Comparison of ENCODE assay signal across 8 cellular contexts in genomic region chr13:48233886-48234488, GRCh38. TPM values are rescaled to one million over a fixed set of nuclear protein-coding genes. Genes with fewer than 3 reads are reported as not detected.
A peak's percentile ranks its signal among the peaks of the same experiment; 100 is the strongest.
DNase-seq lines count a peak whose midpoint lies in the region; ATAC-seq, FAIRE-seq and TF ChIP-seq lines count a peak whose summit lies in the region.

No MANE protein-coding gene starts in this region.

- peaks cover 35% of the 10 kb centered on the region for H3K4me1 Mint-ChIP-seq in activated CD4-positive, alpha-beta T cell treated with anti-CD3 and anti-CD28 coated beads, Interleukin-2, amount 10 ng/mL, durations not matched to agents 24 days and 14 days

- FAIRE-seq in H54 (lab: Jason Lieb, UNC): no peak

- TF ChIP-seq POLR2A in H54 (IDR thresholded peaks at IDR 0.05; ENCODE audit: low read depth, low read length): no peak

- no peak for ATAC-seq in GM18873 (IDR thresholded peaks at IDR 0.05; ENCODE audit: low FRiP score, unreplicated experiment)
- no peak for ATAC-seq in HG03571 (IDR thresholded peaks at IDR 0.05; ENCODE audit: unreplicated experiment)

- DNase-seq in activated CD4-positive, alpha-beta T cell treated with anti-CD3 and anti-CD28 coated beads, Interleukin-2, amount 10 ng/mL, durations not matched to agents 24 days and 14 days: no peak
- no peak for DNase-seq in activated CD4-positive, alpha-beta T cell treated with anti-CD3 and anti-CD28 coated beads, Interleukin-2, amount 50 U/mL, for 4 hours
- peak; percentile 35 for DNase-seq in SK-MEL-5 (ENCODE audit: low read depth, low spot score)
- peak; percentile 72 for DNase-seq in fibroblast of mammary gland (ENCODE audit: low read depth)
- no peak for DNase-seq in H54 (ENCODE audit: insufficient read length, low spot score)

- H3K36me3 ChIP-seq in neutrophil: peaks cover 32% of the 10 kb centered on the region

- peak overlapping the region; percentile 85 for H3K27ac Mint-ChIP-seq in activated CD4-positive, alpha-beta T cell treated with anti-CD3 and anti-CD28 coated beads, Interleukin-2, amount 10 ng/mL, durations not matched to agents 24 days and 14 days

- peak overlapping the region; percentile 98 for H3K4me3 ChIP-seq in fibroblast of mammary gland (ENCODE audit: control insufficient read depth, low read depth, low read length)
- peak overlapping the region; percentile 84 to 89 for H3K4me3 ChIP-seq in neutrophil (ENCODE audit: low read depth in 1 of 2, low read length in 1 of 2)

- H3K36me3 Mint-ChIP-seq in activated CD4-positive, alpha-beta T cell treated with anti-CD3 and anti-CD28 coated beads, Interleukin-2, amount 10 ng/mL, durations not matched to agents 24 days and 14 days (ENCODE audit: low read depth): peaks cover 19% of the 10 kb centered on the region

- no peak for TF ChIP-seq CTCF in fibroblast of mammary gland (conservative IDR thresholded peaks at IDR 0.05; ENCODE audit: control insufficient read depth, insufficient read depth, low read depth, low read length)
- no peak for TF ChIP-seq CTCF in neutrophil (IDR thresholded peaks at IDR 0.05)

- H3K4me3 Mint-ChIP-seq in activated CD4-positive, alpha-beta T cell treated with anti-CD3 and anti-CD28 coated beads, Interleukin-2, amount 10 ng/mL, durations not matched to agents 24 days and 14 days: peak overlapping the region; percentile 91

- no peaks in the 10 kb centered on the region for H3K27me3 ChIP-seq in neutrophil

- H3K9me3 Mint-ChIP-seq in activated CD4-positive, alpha-beta T cell treated with anti-CD3 and anti-CD28 coated beads, Interleukin-2, amount 10 ng/mL, durations not matched to agents 24 days and 14 days: no peaks in the 10 kb centered on the region

- H3K9me3 ChIP-seq in neutrophil: no peaks in the 10 kb centered on the region

- in situ Hi-C loops in SK-MEL-5 (cut with HindIII; ENCODE audit: low pct_unique_long_range_greater_than_20kb, low sequenced_read_pairs): no loop called here

- H3K4me1 ChIP-seq in neutrophil (ENCODE audit: control insufficient read depth in 1 of 2, insufficient read depth in 1 of 2, low read depth in 1 of 2, low read length in 1 of 2): peaks cover 46 to 60% of the 10 kb centered on the region in 2 experiments

- H3K27ac ChIP-seq in neutrophil: peak overlapping the region; percentile 99

- H3K27me3 Mint-ChIP-seq in activated CD4-positive, alpha-beta T cell treated with anti-CD3 and anti-CD28 coated beads, Interleukin-2, amount 10 ng/mL, durations not matched to agents 24 days and 14 days: peaks cover 18% of the 10 kb centered on the region

- intact Hi-C loops in activated CD4-positive, alpha-beta T cell treated with anti-CD3 and anti-CD28 coated beads, Interleukin-2, amount 10 ng/mL, durations not matched to agents 24 days and 14 days (cut with micrococcal nuclease): loop anchor here (1.0 to 10.0 kb wide), 6 partner anchors 70 to 271 kb away; partner anchors contain the start of genes MED4 and NUDT15

RNA-seq across cellular contexts. Expression of gene ITM2B, which starts 1.0 kb away (rescaled TPM):
- total RNA-seq in activated CD4-positive, alpha-beta T cell treated with anti-CD3 and anti-CD28 coated beads, Interleukin-2, amount 10 ng/mL, durations not matched to agents 24 days and 14 days: 51.7 and 53.1 TPM in 2 replicates
- 302 and 309 TPM in 2 replicates for total RNA-seq in SK-MEL-5 (2014; rRNA removed; shearing (Covaris generic))
- polyA plus RNA-seq in SK-MEL-5 (2015; cell fraction: cytosol; rRNA removed): 414 and 434 TPM in 2 replicates
- 69.9 and 76.6 TPM in 2 replicates for polyA plus RNA-seq in SK-MEL-5 (2015; cell fraction: nucleus; rRNA removed)

Comparison
In these comparisons a context has a peak if more than half of its experiments do, and no peak if none do; other contexts are left out.
1. DNase-seq: peak in SK-MEL-5 (single experiment) and fibroblast of mammary gland (single experiment); none in activated CD4-positive, alpha-beta T cell treated with anti-CD3 and anti-CD28 coated beads, Interleukin-2, amount 10 ng/mL, durations not matched to agents 24 days and 14 days (single experiment), activated CD4-positive, alpha-beta T cell treated with anti-CD3 and anti-CD28 coated beads, Interleukin-2, amount 50 U/mL, for 4 hours (0 of 2) and H54 (single experiment).